In genomic region chr1:206748348-206749034, GRCh38 we compare ENCODE assay signal across 1 cellular context.
TF ChIP-seq lines count a peak whose summit lies in the region.

No MANE protein-coding gene starts in this region.

TF ChIP-seq in endothelial cell of umbilical vein, 7 proteins besides CTCF, POLR2A, EP300 and RAD21:
- TF ChIP-seq MAX (IDR thresholded peaks at IDR 0.05; ENCODE audit: insufficient read depth, insufficient read length) (no peak), FOS (IDR thresholded peaks at IDR 0.05; ENCODE audit: borderline replicate concordance, insufficient read depth, low read length) (peak; percentile 36), GATA2 (IDR thresholded peaks at IDR 0.05; ENCODE audit: insufficient read depth, insufficient read length, low read depth, low read length) (no peak)
